In genomic region chr10:48765039-48765438, GRCh38 we compare ENCODE assay signal across 22 cellular contexts.
DNase-seq lines count a peak whose midpoint lies in the region; ATAC-seq, FAIRE-seq and TF ChIP-seq lines count a peak whose summit lies in the region.
"Had no signal": no experiment of that assay in that cellular context is flagged by ENCODE, and none has a peak within 500 bp of the region (broad histone marks: within the 10 kb centered on the region; RNA-seq: fewer than 3 reads in every experiment).

No MANE protein-coding gene starts in this region.

- no peak overlapping the region for H3K4me3 Mint-ChIP-seq in CD8-positive, alpha-beta memory T cell
- H3K4me3 Mint-ChIP-seq: activated CD4-positive, alpha-beta T cell treated with anti-CD3 and anti-CD28 coated beads for 36 hours; activated CD8-positive, alpha-beta memory T cell treated with anti-CD3 and anti-CD28 coated beads, Interleukin-2, amount 10 ng/mL, durations not matched to agents 7 days and 5 days; type B pancreatic cell had no signal

- H3K4me1 Mint-ChIP-seq in CD8-positive, alpha-beta memory T cell: no peaks in the 10 kb centered on the region
- H3K4me1 Mint-ChIP-seq: activated CD4-positive, alpha-beta T cell treated with anti-CD3 and anti-CD28 coated beads for 36 hours; activated CD8-positive, alpha-beta memory T cell treated with anti-CD3 and anti-CD28 coated beads, Interleukin-2, amount 10 ng/mL, durations not matched to agents 7 days and 5 days had no signal

- peaks cover 15 to 29% of the 10 kb centered on the region in 2 donors for H3K27me3 Mint-ChIP-seq in CD8-positive, alpha-beta memory T cell
- H3K27me3 Mint-ChIP-seq: activated CD8-positive, alpha-beta memory T cell treated with anti-CD3 and anti-CD28 coated beads, Interleukin-2, amount 10 ng/mL, durations not matched to agents 7 days and 5 days had no signal

- H3K56ac ChIP-seq in mesendoderm (ENCODE audit: low read length): no peak overlapping the region

- no peak overlapping the region for H3K4ac ChIP-seq in mesendoderm (ENCODE audit: low read depth, low read length)

- WGBS in mesendoderm (ENCODE audit: extremely low coverage, insufficient coverage, low lambda C conversion rate): no CpG with 5 or more reads among the region's 1 CpG

- H3K36me3 ChIP-seq in OCI-LY3 (replicated peaks; ENCODE audit: low read depth, low read length) (peaks cover 69% of the 10 kb centered on the region), mesendoderm (ENCODE audit: control insufficient read depth, insufficient read depth, low read length) (no peaks in the 10 kb centered on the region), uterus (no peaks in the 10 kb centered on the region)
- no peaks in the 10 kb centered on the region for H3K36me3 ChIP-seq in CD8-positive, alpha-beta memory T cell (ENCODE audit: insufficient read depth, low read length)
- H3K36me3 ChIP-seq: BE2C, esophagus muscularis mucosa had no signal

- POLR2A ChIA-PET in CD8-positive, alpha-beta memory T cell (lab: Charles Lee): no interaction called here

- no peak overlapping the region for H2BK5ac ChIP-seq in mesendoderm (ENCODE audit: low read length)

- H2BK15ac ChIP-seq in mesendoderm (replicated peaks; ENCODE audit: low read depth): no peak overlapping the region

- H3K23ac ChIP-seq in mesendoderm (ENCODE audit: low read length): no peak overlapping the region

- peaks cover 75% of the 10 kb centered on the region for H3K79me2 ChIP-seq in OCI-LY3 (ENCODE audit: low read length)
- no peaks in the 10 kb centered on the region for H3K79me2 ChIP-seq in mesendoderm (ENCODE audit: control insufficient read depth, insufficient read depth, low read length)

- ATAC-seq in GM18502 (IDR thresholded peaks at IDR 0.05; ENCODE audit: poor library complexity, unreplicated experiment): no peak
- ATAC-seq: activated CD4-positive, alpha-beta T cell treated with anti-CD3 and anti-CD28 coated beads for 36 hours; activated CD8-positive, alpha-beta memory T cell treated with anti-CD3 and anti-CD28 coated beads, Interleukin-2, amount 10 ng/mL, durations not matched to agents 7 days and 5 days; body of pancreas had no signal

- H3K27me3 ChIP-seq in OCI-LY3 (ENCODE audit: low read depth, low read length): no peaks in the 10 kb centered on the region
- no peaks in the 10 kb centered on the region for H3K27me3 ChIP-seq in mesendoderm (ENCODE audit: insufficient read depth, low read length, poor library complexity)
- peaks cover 4% of the 10 kb centered on the region for H3K27me3 ChIP-seq in CD8-positive, alpha-beta memory T cell (ENCODE audit: insufficient read depth, low read length, poor library complexity, severe bottlenecking)
- no peaks in the 10 kb centered on the region for H3K27me3 ChIP-seq in uterus
- H3K27me3 ChIP-seq: BE2C, body of pancreas had no signal

- peaks cover 72% of the 10 kb centered on the region for H4K20me1 ChIP-seq in OCI-LY3 (ENCODE audit: insufficient read depth, low read length)

- H3K4me2 ChIP-seq in OCI-LY3 (ENCODE audit: low read length) (0 out of 2 replicates have a peak overlapping the region, but pooled peaks have one; percentile 22), mesendoderm (ENCODE audit: low read length) (no peak overlapping the region)

- no peaks in the 10 kb centered on the region for H3K9me3 ChIP-seq in OCI-LY3 (ENCODE audit: insufficient read depth, low read length)
- H3K9me3 ChIP-seq in CD8-positive, alpha-beta memory T cell (ENCODE audit: low read length): no peaks in the 10 kb centered on the region
- no peaks in the 10 kb centered on the region for H3K9me3 ChIP-seq in uterus
- H3K9me3 ChIP-seq: BE2C, body of pancreas, esophagus muscularis mucosa had no signal

- no peak overlapping the region for H4K8ac ChIP-seq in mesendoderm (ENCODE audit: low read depth, low read length)

- H3K79me1 ChIP-seq in mesendoderm (ENCODE audit: low read length): no peaks in the 10 kb centered on the region

- FAIRE-seq in GM12891 (lab: Jason Lieb, UNC): peak; percentile 57
- FAIRE-seq: TTC549 had no signal

- H2AFZ ChIP-seq in OCI-LY3 (ENCODE audit: low read depth, low read length): no peak overlapping the region

- no peak overlapping the region for H3K18ac ChIP-seq in mesendoderm (ENCODE audit: low read length)

- no peak for DNase-seq in GM12891 (ENCODE audit: insufficient read length, low spot score)
- DNase-seq in GM20000 (ENCODE audit: low spot score): peak; percentile 52
- DNase-seq in mesendoderm: no peak
- DNase-seq in CD8-positive, alpha-beta memory T cell: no peak
- no peak for DNase-seq in uterus
- DNase-seq: activated CD4-positive, alpha-beta T cell treated with anti-CD3 and anti-CD28 coated beads for 36 hours; BE2C; body of pancreas; COR-L47; effector memory CD4-positive, alpha-beta T cell; GOT3; kidney glomerular epithelial cell; NCI-H1417 treated with DMSO at 0.1 percent for 48 hours; NCI-H510A treated with DMSO at 0.1 percent for 48 hours; occipital lobe; stimulated activated CD4-positive, alpha-beta T cell treated with anti-CD3 and anti-CD28 coated beads, Interleukin-12 subunit alpha, Interleukin-12 subunit beta, amount 100 ng/mL, for 4 hours had no signal

- no peak overlapping the region for H3K4me3 ChIP-seq in OCI-LY3 (ENCODE audit: low read length)
- H3K4me3 ChIP-seq in mesendoderm (ENCODE audit: low read length): no peak overlapping the region
- no peak overlapping the region for H3K4me3 ChIP-seq in CD8-positive, alpha-beta memory T cell (ENCODE audit: low read length)
- no peak overlapping the region for H3K4me3 ChIP-seq in uterus
- H3K4me3 ChIP-seq: body of pancreas, esophagus muscularis mucosa had no signal

- no peak overlapping the region for H3K27ac Mint-ChIP-seq in CD8-positive, alpha-beta memory T cell
- H3K27ac Mint-ChIP-seq: activated CD4-positive, alpha-beta T cell treated with anti-CD3 and anti-CD28 coated beads for 36 hours; activated CD8-positive, alpha-beta memory T cell treated with anti-CD3 and anti-CD28 coated beads, Interleukin-2, amount 10 ng/mL, durations not matched to agents 7 days and 5 days; type B pancreatic cell had no signal

- no peak for TF ChIP-seq POLR2A in GM12891 (IDR thresholded peaks at IDR 0.05; ENCODE audit: low read depth, low read length)
- no peak for TF ChIP-seq POLR2A in uterus (IDR thresholded peaks at IDR 0.05)

- H2AK5ac ChIP-seq in mesendoderm (ENCODE audit: low read length): no peak overlapping the region

- CTCF ChIA-PET in CD8-positive, alpha-beta memory T cell (lab: Charles Lee): interaction anchor here (1.0 kb wide), 1 partner anchor 9 kb away, joined by 3 read pairs; no protein-coding TSS in a partner anchor

- H4K5ac ChIP-seq in mesendoderm (ENCODE audit: low read length): no peak overlapping the region

- H2BK120ac ChIP-seq in mesendoderm (ENCODE audit: low read depth, low read length): no peak overlapping the region

- H3K9ac ChIP-seq in OCI-LY3 (ENCODE audit: low read length) (no peak overlapping the region), mesendoderm (ENCODE audit: low read length) (no peak overlapping the region)

- intact Hi-C loops in uterus (cut with DNase I; ENCODE audit: low total_unique reads): no loop called here

- H3K36me3 Mint-ChIP-seq in CD8-positive, alpha-beta memory T cell: peaks cover 0 to 2% (median 0%) of the 10 kb centered on the region in 3 donors
- H3K36me3 Mint-ChIP-seq: activated CD8-positive, alpha-beta memory T cell treated with anti-CD3 and anti-CD28 coated beads, Interleukin-2, amount 10 ng/mL, durations not matched to agents 7 days and 5 days; type B pancreatic cell had no signal

- TF ChIP-seq CTCF in GM20000 (IDR thresholded peaks at IDR 0.05; ENCODE audit: extremely low read depth, missing control alignments) (no peak), OCI-LY3 (IDR thresholded peaks at IDR 0.05; ENCODE audit: low read depth, low read length) (peak; percentile 29), uterus (IDR thresholded peaks at IDR 0.05) (no peak)

- H3K27ac ChIP-seq in OCI-LY3 (ENCODE audit: low read length) (0 out of 2 replicates have a peak overlapping the region, but pooled peaks have one; percentile 22), mesendoderm (ENCODE audit: low read depth, low read length) (no peak overlapping the region), uterus (no peak overlapping the region)
- H3K27ac ChIP-seq in CD8-positive, alpha-beta memory T cell (ENCODE audit: low read depth, low read length): no peak overlapping the region
- H3K27ac ChIP-seq: body of pancreas, esophagus muscularis mucosa had no signal

- H3K9me3 Mint-ChIP-seq in CD8-positive, alpha-beta memory T cell: peaks cover 0 to 3% (median 0%) of the 10 kb centered on the region in 5 donors
- H3K9me3 Mint-ChIP-seq: type B pancreatic cell had no signal

- H3K4me1 ChIP-seq in OCI-LY3 (ENCODE audit: low read length) (peaks cover 36% of the 10 kb centered on the region), mesendoderm (ENCODE audit: control insufficient read depth, low read depth, low read length) (no peaks in the 10 kb centered on the region), uterus (no peaks in the 10 kb centered on the region)
- no peaks in the 10 kb centered on the region for H3K4me1 ChIP-seq in CD8-positive, alpha-beta memory T cell (ENCODE audit: insufficient read depth, low read length)
- H3K4me1 ChIP-seq: BE2C, body of pancreas, esophagus muscularis mucosa had no signal

TF ChIP-seq in GM12891, 5 proteins besides CTCF, POLR2A, EP300 and RAD21:
- no peak for TF ChIP-seq TAF1 (IDR thresholded peaks at IDR 0.05; ENCODE audit: low read depth, low read length)
- TF ChIP-seq PAX5 (IDR thresholded peaks at IDR 0.05; ENCODE audit: insufficient read depth, low read length, severe bottlenecking): no peak
- TF ChIP-seq SPI1 (IDR thresholded peaks at IDR 0.05; ENCODE audit: low read depth, low read length): no peak
- no peak for TF ChIP-seq POLR2AphosphoS5 (IDR thresholded peaks at IDR 0.05; ENCODE audit: low read depth, low read length)
- no peak for TF ChIP-seq POU2F2 (IDR thresholded peaks at IDR 0.05; ENCODE audit: low read depth, low read length)
